Comparison of ENCODE assay signal across 8 cellular contexts in genomic region chr12:46661161-46661845, GRCh38.
A peak's percentile ranks its signal among the peaks of the same experiment; 100 is the strongest.
DNase-seq lines count a peak whose midpoint lies in the region; ATAC-seq, FAIRE-seq and TF ChIP-seq lines count a peak whose summit lies in the region.

No MANE protein-coding gene starts in this region.

- no peaks in the 10 kb centered on the region for H3K36me3 ChIP-seq in mesodermal cell (ENCODE audit: control insufficient read depth, insufficient read depth, low read length)
- no peaks in the 10 kb centered on the region for H3K36me3 ChIP-seq in vagina

- peak; percentile 77 for TF ChIP-seq CTCF in A549 (IDR thresholded peaks at IDR 0.05)
- peak; percentile 75 for TF ChIP-seq CTCF in GM12864 (IDR thresholded peaks at IDR 0.05; ENCODE audit: low read depth, low read length, missing control alignments)
- TF ChIP-seq CTCF in HFF-Myc (IDR thresholded peaks at IDR 0.05; ENCODE audit: low read depth, low read length, missing control alignments), result peak; percentile 72
- TF ChIP-seq CTCF in endothelial cell (IDR thresholded peaks at IDR 0.05; ENCODE audit: unreplicated experiment), result peak; percentile 41
- TF ChIP-seq CTCF in vagina (IDR thresholded peaks at IDR 0.05), result peak; percentile 23 to 76 (median 67)

- no peaks in the 10 kb centered on the region for H3K9me3 ChIP-seq in A549
- no peaks in the 10 kb centered on the region for H3K9me3 ChIP-seq in mesodermal cell (ENCODE audit: control insufficient read depth, low read length)
- H3K9me3 ChIP-seq in vagina, result no peaks in the 10 kb centered on the region

- no peaks in the 10 kb centered on the region for H3K27me3 Mint-ChIP-seq in endothelial cell (ENCODE audit: unreplicated experiment)

- FAIRE-seq in A549 (lab: Jason Lieb, UNC), result peak; percentile 49

- no peaks in the 10 kb centered on the region for H3K9me3 Mint-ChIP-seq in endothelial cell (ENCODE audit: unreplicated experiment)

- CTCF ChIA-PET in A549 (lab: Yijun Ruan, JAX), result interaction anchor here (0.5 to 2.0 kb wide), 17 partner anchors 8 to 976 kb away, joined by 3 to 9 read pairs (median 3); partner anchors contain the start of gene SLC38A1

- ATAC-seq in A549, result peak; percentile 84 to 91

- H3K4me1 Mint-ChIP-seq in endothelial cell (ENCODE audit: unreplicated experiment), result peaks cover 22% of the 10 kb centered on the region

- H3K4me3 ChIP-seq in A549, result no peak overlapping the region
- no peak overlapping the region for H3K4me3 ChIP-seq in GM12864 (ENCODE audit: low read depth, low read length)
- H3K4me3 ChIP-seq in HFF-Myc (replicated peaks; ENCODE audit: low read depth, low read length), result no peak overlapping the region
- H3K4me3 ChIP-seq in mesodermal cell (ENCODE audit: extremely low read depth, insufficient read depth, low read length, poor library complexity, severe bottlenecking), result no peak overlapping the region
- no peak overlapping the region for H3K4me3 ChIP-seq in vagina

- TF ChIP-seq RAD21 in A549 (conservative IDR thresholded peaks at IDR 0.05 in 1 of 2, IDR thresholded peaks at IDR 0.05 in 1 of 2), result peak; percentile 85 to 91

- POLR2A ChIA-PET in A549 (lab: Yijun Ruan, JAX), result interaction anchor here (1.0 to 1.5 kb wide), 5 partner anchors 137 to 392 kb away, joined by 3 to 9 read pairs (median 4); partner anchors contain the start of gene SLC38A1

- peak overlapping the region; percentile 3 for H3K27ac Mint-ChIP-seq in endothelial cell (ENCODE audit: unreplicated experiment)

- H3K4me1 ChIP-seq in A549 (peaks cover 61% of the 10 kb centered on the region), mesodermal cell (ENCODE audit: control insufficient read depth, insufficient read depth, low read length, poor library complexity, severe bottlenecking) (peaks cover 61% of the 10 kb centered on the region), vagina (peaks cover 52% of the 10 kb centered on the region)

- peak overlapping the region; percentile 46 for H3K4me2 ChIP-seq in A549

- intact Hi-C loops in vagina (cut with DNase I), result loop anchor here (5.0 kb wide), 1 partner anchor 289 kb away; the partner anchor contains the start of gene SLC38A2

- DNase-seq in A549 (ENCODE audit: low read depth in 1 of 2, low spot score in 1 of 2), result peak; percentile 47 to 90
- peak; percentile 57 for DNase-seq in GM12864 (ENCODE audit: low read depth)
- DNase-seq in HFF-Myc (ENCODE audit: extremely low read depth, low read depth), result peak; percentile 73
- DNase-seq in M059J (ENCODE audit: low read depth), result peak; percentile 86
- DNase-seq in SIG-M5 treated with dmso at 0.1 percent for 504 hours (lab: John Stamatoyannopoulos, UW; ENCODE audit: unreplicated experiment), result peak; percentile 86
- DNase-seq in endothelial cell (ENCODE audit: low spot score), result peak; percentile 10
- DNase-seq in vagina (ENCODE audit: extremely low spot score in 2 of 2), result no peak

- TF ChIP-seq POLR2A in A549 (IDR thresholded peaks at IDR 0.05; ENCODE audit: low read length), result no peak
- TF ChIP-seq POLR2A in vagina (IDR thresholded peaks at IDR 0.05), result no peak

- TF ChIP-seq EP300 in A549 (IDR thresholded peaks at IDR 0.05), result no peak

- H3K4me3 Mint-ChIP-seq in endothelial cell (ENCODE audit: unreplicated experiment), result no peak overlapping the region

- no peaks in the 10 kb centered on the region for H3K36me3 Mint-ChIP-seq in endothelial cell (ENCODE audit: low read depth, unreplicated experiment)

- 46% methylated on average over 2 of the region's 2 CpGs for WGBS in A549 (ENCODE audit: missing lambda C conversion rate)
- WGBS in mesodermal cell (ENCODE audit: insufficient coverage in 2 of 2), 2 experiments, result 67 to 73% methylated on average over 1 of the region's 2 CpGs

- peak overlapping the region; percentile 71 to 79 for H3K27ac ChIP-seq in A549
- peak overlapping the region; percentile 68 for H3K27ac ChIP-seq in mesodermal cell (ENCODE audit: low read depth, low read length, severe bottlenecking)
- H3K27ac ChIP-seq in vagina, result peak overlapping the region; percentile 55

- H3K27me3 ChIP-seq in vagina, result no peaks in the 10 kb centered on the region

TF ChIP-seq in A549, 52 proteins besides CTCF, POLR2A, EP300 and RAD21:
- TF ChIP-seq JUN (IDR thresholded peaks at IDR 0.05) (no peak; a peak in 1 of 5 replicates), MAFK (IDR thresholded peaks at IDR 0.05; ENCODE audit: partially characterized antibody) (peak; percentile 45), NPAS2 (CRISPR knock-in tag; IDR thresholded peaks at IDR 0.05; ENCODE audit: borderline replicate concordance) (no peak), MAX (IDR thresholded peaks at IDR 0.05) (no peak; the same call in 1 of the 2 replicates), GATA3 (IDR thresholded peaks at IDR 0.05; ENCODE audit: borderline replicate concordance) (peak; percentile 76), HOXB5 (CRISPR knock-in tag; IDR thresholded peaks at IDR 0.05) (no peak), E2F6 (IDR thresholded peaks at IDR 0.05; ENCODE audit: borderline replicate concordance, low read depth) (no peak), SMC3 (IDR thresholded peaks at IDR 0.05) (peak; percentile 85), TFCP2L1 (CRISPR knock-in tag; IDR thresholded peaks at IDR 0.05) (no peak), FOSL2 (IDR thresholded peaks at IDR 0.05) (no peak), FOSL2 (CRISPR knock-in tag; IDR thresholded peaks at IDR 0.05) (peak; percentile 46), CEBPB (IDR thresholded peaks at IDR 0.05) (peak in 1 of 2 experiments; percentile 32; a peak in 1 of 4 replicates), HMGXB4 (CRISPR knock-in tag; IDR thresholded peaks at IDR 0.05; ENCODE audit: borderline replicate concordance) (peak; percentile 54; the same call in 1 of the 2 replicates), ESRRA (IDR thresholded peaks at IDR 0.05; ENCODE audit: borderline replicate concordance, low read length) (no peak), PHF8 (IDR thresholded peaks at IDR 0.05; ENCODE audit: borderline replicate concordance, low read depth) (no peak), HOXA7 (CRISPR knock-in tag; IDR thresholded peaks at IDR 0.05) (no peak), EHF (CRISPR knock-in tag; IDR thresholded peaks at IDR 0.05) (0 out of 2 replicates have a peak, but pooled peaks have one; percentile 17), HOXB13 (CRISPR knock-in tag; IDR thresholded peaks at IDR 0.05; ENCODE audit: low read depth) (peak; percentile 22; the same call in 1 of the 2 replicates)

Comparison
In these comparisons a context has a peak if more than half of its experiments do, and no peak if none do; other contexts are left out.
1. DNase-seq: peak in A549 (2 of 2), GM12864 (single experiment), HFF-Myc (single experiment), M059J (single experiment), SIG-M5 treated with dmso at 0.1 percent for 504 hours (single experiment) and endothelial cell (single experiment); none in vagina (0 of 2).
2. Peak in every context shown above with its lines, with median percentiles within 50 percentile points of each other: H3K27ac ChIP-seq and CTCF ChIP-seq.